Comparison of ENCODE assay signal across 12 cellular contexts in genomic region chr11:111327908-111328624, GRCh38. TPM values are rescaled to one million over a fixed set of nuclear protein-coding genes. Genes with fewer than 3 reads are reported as not detected.
A peak's percentile ranks its signal among the peaks of the same experiment; 100 is the strongest.
DNase-seq lines count a peak whose midpoint lies in the region; ATAC-seq and TF ChIP-seq lines count a peak whose summit lies in the region.
"Had no signal": no experiment of that assay in that cellular context is flagged by ENCODE, and none has a peak within 500 bp of the region (broad histone marks: within the 10 kb centered on the region; RNA-seq: fewer than 3 reads in every experiment).

No MANE protein-coding gene starts in this region.

- POLR2A ChIA-PET in CD8-positive, alpha-beta T cell (lab: Charles Lee), result no interaction called here

- H3K27ac ChIP-seq in left ventricle myocardium inferior (replicated peaks) (peak overlapping the region; percentile 59), sigmoid colon (peak overlapping the region in 3 of 4 donors; percentile 70 to 89 (median 75))
- H3K27ac ChIP-seq in CD8-positive, alpha-beta T cell (ENCODE audit: low read depth, low read length), result no peak overlapping the region
- H3K27ac ChIP-seq: brain microvascular endothelial cell had no signal

- H3K4me1 ChIP-seq in left ventricle myocardium inferior (peaks cover 47% of the 10 kb centered on the region), sigmoid colon (peaks cover 0 to 70% (median 58%) of the 10 kb centered on the region in 4 donors)
- no peaks in the 10 kb centered on the region for H3K4me1 ChIP-seq in CD8-positive, alpha-beta T cell (ENCODE audit: insufficient read depth, low read length)

- intact Hi-C loops in left ventricle myocardium inferior (cut with micrococcal nuclease), result no loop called here
- intact Hi-C loops in sigmoid colon (cut with DNase I), result no loop called here
- intact Hi-C loops in CD8-positive, alpha-beta T cell (cut with DNase I, micrococcal nuclease), result no loop called here

- no peak for ATAC-seq in CD8-positive, alpha-beta T cell

- TF ChIP-seq CTCF in left ventricle myocardium inferior (IDR thresholded peaks at IDR 0.05; ENCODE audit: borderline replicate concordance) (no peak), sigmoid colon (IDR thresholded peaks at IDR 0.05) (no peak)
- no peak for TF ChIP-seq CTCF in CD8-positive, alpha-beta T cell (IDR thresholded peaks at IDR 0.05)

- H3K36me3 ChIP-seq in left ventricle myocardium inferior (no peaks in the 10 kb centered on the region), sigmoid colon (no peaks in the 10 kb centered on the region)
- no peaks in the 10 kb centered on the region for H3K36me3 ChIP-seq in CD8-positive, alpha-beta T cell (ENCODE audit: insufficient read depth, low read length)
- H3K36me3 ChIP-seq: brain microvascular endothelial cell had no signal

- H3K4me1 Mint-ChIP-seq in CD8-positive, alpha-beta T cell (ENCODE audit: low read depth), result no peaks in the 10 kb centered on the region

- TF ChIP-seq EP300 in sigmoid colon (IDR thresholded peaks at IDR 0.05), result no peak

- H3K9me3 ChIP-seq in left ventricle myocardium inferior (replicated peaks), result no peaks in the 10 kb centered on the region
- H3K9me3 ChIP-seq in sigmoid colon, result no peaks in the 10 kb centered on the region
- H3K9me3 ChIP-seq in CD8-positive, alpha-beta T cell (ENCODE audit: low read length), result no peaks in the 10 kb centered on the region

- H3K27me3 ChIP-seq in left ventricle myocardium inferior (ENCODE audit: low read depth), result no peaks in the 10 kb centered on the region
- no peaks in the 10 kb centered on the region for H3K27me3 ChIP-seq in sigmoid colon
- H3K27me3 ChIP-seq in CD8-positive, alpha-beta T cell (ENCODE audit: insufficient read depth, low read length), result no peaks in the 10 kb centered on the region
- H3K27me3 ChIP-seq: brain microvascular endothelial cell had no signal

- H3K9me3 Mint-ChIP-seq in CD8-positive, alpha-beta T cell, result no peaks in the 10 kb centered on the region

- TF ChIP-seq POLR2A in sigmoid colon (IDR thresholded peaks at IDR 0.05), result no peak

- DNase-seq in H4 (ENCODE audit: low spot score), result peak; percentile 66
- DNase-seq in NCI-H526 (lab: John Stamatoyannopoulos, UW), result peak; percentile 98 to 99
- DNase-seq in left ventricle myocardium inferior, result peak; percentile 38
- peak; percentile 82 for DNase-seq in sigmoid colon
- DNase-seq in hepatic stellate cell (ENCODE audit: low spot score), result no peak
- no peak for DNase-seq in CD8-positive, alpha-beta T cell
- DNase-seq in NCI-H2081 treated with DMSO at 0.1 percent for 48 hours (lab: John Stamatoyannopoulos, UW), result no peak
- DNase-seq: brain microvascular endothelial cell, NCI-H774 had no signal

- no peak overlapping the region for H3K4me3 Mint-ChIP-seq in CD8-positive, alpha-beta T cell
- H3K4me3 Mint-ChIP-seq: IgD-negative memory B cell had no signal

- no peaks in the 10 kb centered on the region for H3K36me3 Mint-ChIP-seq in CD8-positive, alpha-beta T cell

- H3K27me3 Mint-ChIP-seq in CD8-positive, alpha-beta T cell (ENCODE audit: low read depth), result no peaks in the 10 kb centered on the region

- CTCF ChIA-PET in CD8-positive, alpha-beta T cell (lab: Charles Lee), result no interaction called here

- H3K4me3 ChIP-seq in left ventricle myocardium inferior, result no peak overlapping the region
- no peak overlapping the region for H3K4me3 ChIP-seq in sigmoid colon
- H3K4me3 ChIP-seq in CD8-positive, alpha-beta T cell (ENCODE audit: low read depth, low read length), result no peak overlapping the region

- no peak overlapping the region for H3K27ac Mint-ChIP-seq in CD8-positive, alpha-beta T cell
- H3K27ac Mint-ChIP-seq: IgD-negative memory B cell had no signal

- WGBS in sigmoid colon, 2 donors, result 75 to 78% methylated on average over 8 of the region's 8 CpGs

RNA-seq across cellular contexts. Expression of gene POU2AF3, which starts 29.7 kb away (rescaled TPM):
- total RNA-seq in H4 (2014; rRNA removed; shearing (Covaris generic)), result 2.3 TPM in 1 of 2 replicates, not detected in the other
- total RNA-seq in left ventricle myocardium inferior, result 0.38 TPM
- 1 to 10 TPM in 3 of 4 donors, under 1 TPM in 1; 0.68 to 4.7 (median 3.2) TPM for total RNA-seq in sigmoid colon
- 1 to 10 TPM in 2 of 3 donors, under 1 TPM in 1; 0.92 to 5.8 (median 4.8) TPM for polyA plus RNA-seq in sigmoid colon
- total RNA-seq in CD8-positive, alpha-beta T cell, result not detected
- total RNA-seq: lung microvascular endothelial cell; T-helper 2 cell treated with Interferon-gamma antibody and Interleukin-4, amounts not matched to agents 100 ng/mL and 5 ng/mL, for 36 hours had no signal

RNA-seq across cellular contexts. Expression of gene POU2AF1, which starts 51.0 kb away (rescaled TPM):
- total RNA-seq in H4 (2014; rRNA removed; shearing (Covaris generic)), result not detected in 2 replicates
- 0.05 TPM for total RNA-seq in left ventricle myocardium inferior
- total RNA-seq in sigmoid colon, result under 1 TPM in 1 of 4 donors, not detected in 3; 0.16 TPM
- polyA plus RNA-seq in sigmoid colon, result 10 to 100 TPM in 1 of 3 donors, 1 to 10 TPM in 1, under 1 TPM in 1; 0.92 to 27.0 (median 1.2) TPM
- total RNA-seq in CD8-positive, alpha-beta T cell, result 1 to 10 TPM; 1.0 to 1.1 TPM
- total RNA-seq: lung microvascular endothelial cell had no signal

Comparison
In these comparisons a context has a peak if more than half of its experiments do, and no peak if none do; other contexts are left out.
1. DNase-seq: peak in H4 (single experiment), NCI-H526 (2 of 2), left ventricle myocardium inferior (single experiment) and sigmoid colon (single experiment); none in hepatic stellate cell (single experiment), CD8-positive, alpha-beta T cell (0 of 7) and NCI-H2081 treated with DMSO at 0.1 percent for 48 hours (single experiment).